8 cellular contexts compared by ENCODE assay signal in genomic region chr12:56468216-56469006, GRCh38. TPM values are rescaled to one million over a fixed set of nuclear protein-coding genes. Genes with fewer than 3 reads are reported as not detected.
A peak's percentile ranks its signal among the peaks of the same experiment; 100 is the strongest.
DNase-seq lines count a peak whose midpoint lies in the region; ATAC-seq and TF ChIP-seq lines count a peak whose summit lies in the region.

SPRYD4 (plus strand) TSS chr12:56468578; CDS start chr12:56468592, 14 bp downstream.

- H3K4me1 Mint-ChIP-seq in activated naive CD8-positive, alpha-beta T cell (ENCODE audit: low read depth): peaks cover 35% of the 10 kb centered on the region

- ATAC-seq in HG02610 (IDR thresholded peaks at IDR 0.05; ENCODE audit: unreplicated experiment) (peak; percentile 89), Right ventricle myocardium inferior (peak; percentile 97)

- H3K27me3 Mint-ChIP-seq in activated naive CD8-positive, alpha-beta T cell: no peaks in the 10 kb centered on the region

- no peaks in the 10 kb centered on the region for H3K9me3 ChIP-seq in SK-N-SH
- no peaks in the 10 kb centered on the region for H3K9me3 ChIP-seq in parathyroid adenoma (ENCODE audit: control insufficient read depth, low read length)
- no peaks in the 10 kb centered on the region for H3K9me3 ChIP-seq in tibial nerve

- CTCF ChIA-PET in GM10248 (lab: Yijun Ruan, JAX) (interaction anchor here (1.0 to 2.7 kb wide), 6 partner anchors 9 to 279 kb away, joined by 3 to 13 read pairs (median 5); partner anchors contain the start of gene SMARCC2), SK-N-SH (lab: Yijun Ruan, JAX) (interaction anchor here (0.6 to 1.5 kb wide), 5 partner anchors 9 to 279 kb away, joined by 3 to 6 read pairs (median 3); partner anchors contain the start of genes CNPY2 and SMARCC2)

- no peaks in the 10 kb centered on the region for H3K9me2 ChIP-seq in SK-N-SH

- H3K4me3 ChIP-seq in SK-N-SH (ENCODE audit: low read depth in 2 of 2, low read length in 1 of 2) (peak within 1 kb of the TSS; percentile 81 to 86), parathyroid adenoma (ENCODE audit: low read depth, low read length) (peak within 1 kb of the TSS; percentile 89), tibial nerve (peak within 1 kb of the TSS; percentile 74 to 92 (median 80))

- H3K79me2 ChIP-seq in SK-N-SH (ENCODE audit: insufficient read depth): peaks cover 28% of the 10 kb centered on the region
- no peaks in the 10 kb centered on the region for H3K79me2 ChIP-seq in parathyroid adenoma

- H3K36me3 ChIP-seq in SK-N-SH (replicated peaks in 1 of 2; ENCODE audit: control insufficient read depth in 1 of 2, insufficient read depth in 2 of 2, low read length in 1 of 2) (peaks cover 4 to 11% of the 10 kb centered on the region in 2 experiments), parathyroid adenoma (ENCODE audit: control insufficient read depth, insufficient read depth, low read length) (no peaks in the 10 kb centered on the region), tibial nerve (peaks cover 0 to 15% (median 0%) of the 10 kb centered on the region in 3 donors)

- H2AFZ ChIP-seq in SK-N-SH (ENCODE audit: low read depth) (peak within 1 kb of the TSS; percentile 98), parathyroid adenoma (peak within 1 kb of the TSS; percentile 89)

- H3K4me1 ChIP-seq in SK-N-SH (ENCODE audit: control insufficient read depth in 1 of 2, insufficient read depth in 2 of 2, low read depth in 1 of 2, low read length in 1 of 2) (peaks cover 6 to 9% of the 10 kb centered on the region in 2 experiments; a peak in 1 of 4 replicates), parathyroid adenoma (no peaks in the 10 kb centered on the region), tibial nerve (peaks cover 0 to 33% (median 12%) of the 10 kb centered on the region in 4 donors)

- WGBS in SK-N-SH (ENCODE audit: low lambda C conversion rate): 1% methylated on average over 33 of the region's 43 CpGs
- WGBS in tibial nerve, 2 donors: 0 to 1% methylated on average over 31 to 42 of the region's 43 CpGs

- peak within 1 kb of the TSS; percentile 85 for H3K4me2 ChIP-seq in SK-N-SH
- H3K4me2 ChIP-seq in parathyroid adenoma (ENCODE audit: low read length): peak within 1 kb of the TSS; percentile 91

- H3K27ac ChIP-seq in SK-N-SH (ENCODE audit: low read depth in 2 of 2, low read length in 1 of 2): peak within 1 kb of the TSS; percentile 87 to 88
- H3K27ac ChIP-seq in parathyroid adenoma: peak within 1 kb of the TSS; percentile 79
- H3K27ac ChIP-seq in tibial nerve: peak within 1 kb of the TSS; percentile 86 to 94 (median 92)

- H3F3A ChIP-seq in SK-N-SH (replicated peaks; ENCODE audit: insufficient read depth): peaks cover 10% of the 10 kb centered on the region

- H3K9ac ChIP-seq in SK-N-SH (peak within 1 kb of the TSS; percentile 94), parathyroid adenoma (no peak within 1 kb of the TSS)

- POLR2A ChIA-PET in GM10248 (lab: Yijun Ruan, JAX) (interaction anchor here (0.8 kb wide), 1 partner anchor 231 kb away, joined by 3 read pairs; no protein-coding TSS in a partner anchor), SK-N-SH (lab: Yijun Ruan, JAX) (interaction anchor here (0.8 kb wide), 1 partner anchor 19 kb away, joined by 3 read pairs; the partner anchor contains the start of gene TIMELESS)

- no peaks in the 10 kb centered on the region for H4K20me1 ChIP-seq in SK-N-SH (ENCODE audit: insufficient read depth)

- TF ChIP-seq RAD21 in SK-N-SH (IDR thresholded peaks at IDR 0.05; ENCODE audit: low read length): no peak

- H3K27ac Mint-ChIP-seq in activated naive CD8-positive, alpha-beta T cell: peak within 1 kb of the TSS; percentile 98

- peak within 1 kb of the TSS; percentile 99 for H3K4me3 Mint-ChIP-seq in activated naive CD8-positive, alpha-beta T cell

- TF ChIP-seq POLR2A in tibial nerve (IDR thresholded peaks at IDR 0.05): peak; percentile 77 to 92

- intact Hi-C loops in Right ventricle myocardium inferior (cut with DNase I): loop anchor here (1.0 to 5.0 kb wide), 2 partner anchors 275 to 341 kb away; partner anchors contain the start of gene ESYT1

- H3K27me3 ChIP-seq in SK-N-SH (ENCODE audit: insufficient read depth) (no peaks in the 10 kb centered on the region), parathyroid adenoma (ENCODE audit: control insufficient read depth, insufficient read depth, low read length) (no peaks in the 10 kb centered on the region), tibial nerve (no peaks in the 10 kb centered on the region)

- H3K9me3 Mint-ChIP-seq in activated naive CD8-positive, alpha-beta T cell (ENCODE audit: low read depth): no peaks in the 10 kb centered on the region

- DNase-seq in GM10248 (ENCODE audit: extremely low spot score) (peak; percentile 96), NCI-H1092 (lab: John Stamatoyannopoulos, UW) (peak; percentile 80), SK-N-SH (peak; percentile 94), Right ventricle myocardium inferior (ENCODE audit: missing footprints) (peak; percentile 98), tibial nerve (ENCODE audit: low spot score in 2 of 2) (peak; percentile 89 to 92)

- H3K36me3 Mint-ChIP-seq in activated naive CD8-positive, alpha-beta T cell: peaks cover 6% of the 10 kb centered on the region

- TF ChIP-seq CTCF in GM10248 (IDR thresholded peaks at IDR 0.05; ENCODE audit: control extremely low read depth, extremely low read depth, low read depth, missing control alignments) (peak; percentile 63), SK-N-SH (IDR thresholded peaks at IDR 0.05) (peak; percentile 45), parathyroid adenoma (IDR thresholded peaks at IDR 0.05) (peak; percentile 44), tibial nerve (IDR thresholded peaks at IDR 0.05) (peak; percentile 10 to 58 (median 44))

- TF ChIP-seq EP300 in SK-N-SH (IDR thresholded peaks at IDR 0.05; ENCODE audit: borderline replicate concordance in 1 of 2, low read depth in 1 of 2, low read length in 1 of 2) (no peak; a peak in 1 of 4 replicates), tibial nerve (IDR thresholded peaks at IDR 0.05) (peak; percentile 92 to 99)

TF ChIP-seq in SK-N-SH, 30 proteins besides CTCF, POLR2A, EP300 and RAD21 (continues in another document):
- no peak for TF ChIP-seq JUND (IDR thresholded peaks at IDR 0.05)
- TF ChIP-seq NRF1 (IDR thresholded peaks at IDR 0.05; ENCODE audit: low read depth, low read length): peak; percentile 61
- TF ChIP-seq REST (IDR thresholded peaks at IDR 0.05; ENCODE audit: low read depth, low read length): peak; percentile 67; the same call in 1 of the 2 replicates
- TF ChIP-seq YY1 (IDR thresholded peaks at IDR 0.05; ENCODE audit: low read depth): peak; percentile 92
- TF ChIP-seq IRF3 (IDR thresholded peaks at IDR 0.05; ENCODE audit: low read depth, low read length): no peak
- peak; percentile 55; the same call in 1 of the 2 replicates for TF ChIP-seq RFX5 (IDR thresholded peaks at IDR 0.05; ENCODE audit: low read length)
- TF ChIP-seq USF1 (IDR thresholded peaks at IDR 0.05; ENCODE audit: borderline replicate concordance, low read depth): peak; percentile 95
- TF ChIP-seq TCF12 (IDR thresholded peaks at IDR 0.05): peak; percentile 60; the same call in 1 of the 2 replicates
- TF ChIP-seq RXRA (IDR thresholded peaks at IDR 0.05; ENCODE audit: borderline replicate concordance, low read depth): no peak
- TF ChIP-seq GABPA (IDR thresholded peaks at IDR 0.05; ENCODE audit: low read depth): peak; percentile 38; the same call in 1 of the 2 replicates
- TF ChIP-seq EZH2phosphoT487 (IDR thresholded peaks at IDR 0.05; ENCODE audit: borderline replicate concordance, low read depth): no peak
- TF ChIP-seq ELF1 (IDR thresholded peaks at IDR 0.05): peak; percentile 42; the same call in 1 of the 2 replicates
- TF ChIP-seq GATA2 (CRISPR knock-in tag; IDR thresholded peaks at IDR 0.05): no peak

RNA-seq across cellular contexts. Expression of gene SPRYD4, which starts in this region (rescaled TPM):
- 2.6 and 3.5 TPM in 2 replicates for polyA plus RNA-seq in SK-N-SH (2012; rRNA removed)
- polyA plus RNA-seq in SK-N-SH (2012; cell fraction: cytosol; rRNA removed): 1.8 and 2.3 TPM in 2 replicates
- 5.1 and 7.3 TPM in 2 replicates for polyA plus RNA-seq in SK-N-SH (2012; cell fraction: nucleus; rRNA removed)
- total RNA-seq in Right ventricle myocardium inferior: 3.1 TPM
- 1 to 10 TPM; 2.4 to 3.1 (median 2.8) TPM for total RNA-seq in tibial nerve

Comparison
In these comparisons a context has a peak if more than half of its experiments do, and no peak if none do; other contexts are left out.
1. Peak in every context shown above with its lines: DNase-seq, ATAC-seq, H3K4me3 ChIP-seq and H3K27ac ChIP-seq.